Comparison of ENCODE assay signal across 25 cellular contexts in the genomic region with DNA sequence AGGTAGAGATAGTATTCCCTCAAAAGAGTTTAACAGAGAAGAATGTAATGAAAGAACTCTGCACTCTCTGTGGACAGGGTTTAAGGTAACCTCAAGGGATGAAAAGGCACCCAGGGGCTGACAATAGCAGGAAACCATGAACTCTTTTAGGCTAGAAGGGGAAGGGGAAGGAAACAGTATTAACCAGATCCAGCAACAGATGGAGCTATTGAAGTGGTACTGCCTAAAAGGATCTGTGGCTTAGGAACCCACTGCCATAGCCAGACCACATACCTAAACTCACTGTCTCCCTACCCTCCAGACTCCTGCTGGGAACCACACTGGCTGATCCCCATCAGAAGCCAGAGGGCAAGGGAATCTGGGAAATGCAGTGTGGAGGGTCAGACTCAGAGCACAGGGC. TPM values are rescaled to one million over a fixed set of nuclear protein-coding genes. Genes with fewer than 3 reads are reported as not detected.
DNase-seq lines count a peak whose midpoint lies in the region; ATAC-seq and TF ChIP-seq lines count a peak whose summit lies in the region.
"Had no signal": no experiment of that assay in that cellular context is flagged by ENCODE, and none has a peak within 500 bp of the region (broad histone marks: within the 10 kb centered on the region; RNA-seq: fewer than 3 reads in every experiment).

No MANE protein-coding gene starts in this region.

- no peak overlapping the region for H2AK5ac ChIP-seq in mesendoderm (ENCODE audit: low read length)

- no peak overlapping the region for H3K9ac ChIP-seq in mesendoderm (ENCODE audit: low read length)

- no peak overlapping the region for H3K18ac ChIP-seq in mesendoderm (ENCODE audit: low read length)

- no peak overlapping the region for H2BK120ac ChIP-seq in mesendoderm (ENCODE audit: low read depth, low read length)

- no peak overlapping the region for H3K56ac ChIP-seq in mesendoderm (ENCODE audit: low read length)

- no peak for ATAC-seq in HG02642 (IDR thresholded peaks at IDR 0.05; ENCODE audit: poor library complexity, unreplicated experiment)
- ATAC-seq: left colon, PC-3 had no signal

- H3K36me3 ChIP-seq in GM06990 (ENCODE audit: control insufficient read depth, insufficient read depth, low read length) (no peaks in the 10 kb centered on the region; the same call in 1 of the 2 replicates), mesendoderm (ENCODE audit: control insufficient read depth, insufficient read depth, low read length) (no peaks in the 10 kb centered on the region)
- H3K36me3 ChIP-seq: HAP-1, thyroid gland had no signal

- no peak for TF ChIP-seq CTCF in GM06990 (IDR thresholded peaks at IDR 0.05; ENCODE audit: insufficient read depth, low read length, poor library complexity, severe bottlenecking)

- H3K4me3 ChIP-seq in GM06990 (replicated peaks; ENCODE audit: low read depth, low read length) (no peak overlapping the region), mesendoderm (ENCODE audit: low read length) (no peak overlapping the region)
- H3K4me3 ChIP-seq: coronary artery, HAP-1, spleen, thyroid gland had no signal

- H3K27ac ChIP-seq in mesendoderm (ENCODE audit: low read depth, low read length): no peak overlapping the region
- H3K27ac ChIP-seq: coronary artery, spleen, thyroid gland, VCaP had no signal

- H3K23ac ChIP-seq in mesendoderm (ENCODE audit: low read length): no peak overlapping the region

- H2BK15ac ChIP-seq in mesendoderm (replicated peaks; ENCODE audit: low read depth): no peak overlapping the region

- peak; percentile 31 for DNase-seq in GM06990 (ENCODE audit: extremely low read depth, insufficient read length)
- DNase-seq in HT1080 (ENCODE audit: low read depth): peak; percentile 6
- peak; percentile 80 for DNase-seq in OCI-M1 (lab: John Stamatoyannopoulos, UW)
- DNase-seq in mesendoderm: peak; percentile 53
- DNase-seq in iPS-NIHi7 (ENCODE audit: extremely low spot score): no peak
- no peak for DNase-seq in DMS153 treated with DMSO at 0.1 percent for 48 hours (lab: John Stamatoyannopoulos, UW; ENCODE audit: unreplicated experiment)
- DNase-seq: activated CD4-positive, alpha-beta T cell treated with anti-CD3 and anti-CD28 coated beads, Interleukin-2, amount 50 U/mL, for 4 hours; activated naive CD4-positive, alpha-beta T cell treated with Interleukin-2 at 50 U/mL for 16 hours; activated T-cell treated with anti-CD3 and anti-CD28 coated beads, Interleukin-2, amount 50 U/mL, for 1 hour; KG1; left colon; natural killer cell; NCI-H1930; NCI-H2227 treated with DMSO at 0.1 percent for 48 hours; NCI-H748 treated with DMSO at 0.1 percent for 48 hours; PC-3; retina; SIG-M5; spleen; stimulated activated CD4-positive, alpha-beta T cell treated with anti-CD3 and anti-CD28 coated beads, Interleukin-4, amount 100 ng/mL, for 1 hour; thyroid gland had no signal

- H4K5ac ChIP-seq in mesendoderm (ENCODE audit: low read length): no peak overlapping the region

- H2BK5ac ChIP-seq in mesendoderm (ENCODE audit: low read length): no peak overlapping the region

- H3K4me2 ChIP-seq in mesendoderm (ENCODE audit: low read length): no peak overlapping the region

- H3K79me2 ChIP-seq in mesendoderm (ENCODE audit: control insufficient read depth, insufficient read depth, low read length): no peaks in the 10 kb centered on the region

- no peaks in the 10 kb centered on the region for H3K79me1 ChIP-seq in mesendoderm (ENCODE audit: low read length)

- H4K8ac ChIP-seq in mesendoderm (ENCODE audit: low read depth, low read length): no peak overlapping the region

- no peaks in the 10 kb centered on the region for H3K4me1 ChIP-seq in mesendoderm (ENCODE audit: control insufficient read depth, low read depth, low read length)
- H3K4me1 ChIP-seq: HAP-1, spleen, thyroid gland had no signal

- no peaks in the 10 kb centered on the region for H3K27me3 ChIP-seq in GM06990 (replicated peaks; ENCODE audit: control insufficient read depth, insufficient read depth, low read length)
- no peaks in the 10 kb centered on the region for H3K27me3 ChIP-seq in mesendoderm (ENCODE audit: insufficient read depth, low read length, poor library complexity)
- H3K27me3 ChIP-seq: spleen, thyroid gland had no signal

- no peak overlapping the region for H3K4ac ChIP-seq in mesendoderm (ENCODE audit: low read depth, low read length)

RNA-seq across cellular contexts. Expression of a gene that starts 35.5 kb away (rescaled TPM):
- total RNA-seq in HT1080 (2014; rRNA removed; shearing (Covaris generic)): 33.6 and 36.5 TPM in 2 replicates
- polyA plus RNA-seq in HT1080 (2015; cell fraction: cytosol; rRNA removed): 37.4 and 43.5 TPM in 2 replicates
- polyA plus RNA-seq in HT1080 (2015; cell fraction: nucleus; rRNA removed): 15.2 and 17.3 TPM in 2 replicates
- 18.5 TPM for polyA plus RNA-seq in mesendoderm (2013, experiment 1 of 2)
- polyA plus RNA-seq in mesendoderm (2013, experiment 2 of 2): 20.4 TPM

RNA-seq across cellular contexts. Expression of a gene that starts 48.1 kb away (rescaled TPM):
- total RNA-seq in HT1080 (2014; rRNA removed; shearing (Covaris generic)): 14.3 and 30.5 TPM in 2 replicates
- 24.7 and 30.3 TPM in 2 replicates for polyA plus RNA-seq in HT1080 (2015; cell fraction: cytosol; rRNA removed)
- polyA plus RNA-seq in HT1080 (2015; cell fraction: nucleus; rRNA removed): 86.8 and 91.0 TPM in 2 replicates
- 0.27 TPM for polyA plus RNA-seq in mesendoderm (2013, experiment 1 of 2)
- polyA plus RNA-seq in mesendoderm (2013, experiment 2 of 2): 0.15 TPM

Comparison
In these comparisons a context has a peak if more than half of its experiments do, and no peak if none do; other contexts are left out.
1. DNase-seq: peak in GM06990 (single experiment), HT1080 (single experiment), OCI-M1 (single experiment) and mesendoderm (single experiment); none in iPS-NIHi7 (single experiment) and DMS153 treated with DMSO at 0.1 percent for 48 hours (single experiment).